ENCODE assay signal across 8 cellular contexts in the genomic region with DNA sequence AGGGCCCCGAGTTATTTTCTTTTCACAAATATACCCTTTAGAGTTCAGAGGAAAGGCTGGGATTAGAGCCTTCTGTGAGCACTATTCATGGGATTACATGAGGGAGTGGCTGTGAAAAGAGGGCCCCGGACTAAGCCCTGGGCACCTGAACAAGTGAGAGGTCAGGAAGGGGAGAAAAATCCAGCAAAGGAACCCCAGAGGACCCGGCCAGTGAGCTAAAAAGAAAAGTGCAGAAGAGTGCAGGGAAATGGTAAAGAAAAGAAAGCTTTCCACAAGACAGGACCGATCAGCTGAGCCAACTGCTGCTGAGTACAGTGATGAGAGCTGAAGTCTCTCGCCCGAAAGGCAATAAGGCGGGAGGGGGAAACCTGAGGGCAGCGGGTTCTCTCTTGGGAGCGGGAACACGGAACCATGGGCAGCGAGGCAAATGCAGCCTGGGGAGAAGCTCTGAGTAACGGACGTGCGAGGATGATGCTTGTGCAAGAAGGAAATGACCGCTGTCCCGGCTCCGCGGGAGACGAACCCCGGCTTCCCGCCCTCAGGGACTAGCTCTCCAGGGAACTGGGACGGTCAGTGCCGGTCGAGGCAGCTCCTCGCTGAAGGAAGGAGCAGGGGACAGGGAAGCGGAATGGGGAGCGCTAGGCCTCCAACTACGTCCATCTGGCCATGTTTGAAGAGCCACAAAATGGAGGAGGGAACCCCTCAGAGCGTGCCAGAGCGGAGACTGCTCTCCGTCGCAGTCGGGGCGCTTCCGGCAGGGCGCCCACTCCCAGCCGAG. TPM values are rescaled to one million over a fixed set of nuclear protein-coding genes. Genes with fewer than 3 reads are reported as not detected.
A peak's percentile ranks its signal among the peaks of the same experiment; 100 is the strongest.
DNase-seq lines count a peak whose midpoint lies in the region; ATAC-seq and TF ChIP-seq lines count a peak whose summit lies in the region.

No MANE protein-coding gene starts in this region.

- no peaks in the 10 kb centered on the region for H3K79me2 ChIP-seq in OCI-LY3 (ENCODE audit: low read length)
- H3K79me2 ChIP-seq in neural progenitor cell (ENCODE audit: low read depth), result peaks cover 40% of the 10 kb centered on the region

- H3K36me3 ChIP-seq in OCI-LY3 (replicated peaks; ENCODE audit: low read depth, low read length) (no peaks in the 10 kb centered on the region), neural progenitor cell (peaks cover 7% of the 10 kb centered on the region), upper lobe of left lung (peaks cover 0 to 9% (median under 1%) of the 10 kb centered on the region in 4 donors)

- H3K27ac ChIP-seq in OCI-LY3 (ENCODE audit: low read length), result no peak overlapping the region
- H3K27ac ChIP-seq in neural progenitor cell, result peak overlapping the region; percentile 10
- H3K27ac ChIP-seq in upper lobe of left lung, result peak overlapping the region; percentile 94 to 98 (median 96)

- H3K4me2 ChIP-seq in OCI-LY3 (ENCODE audit: low read length) (peak overlapping the region; percentile 73), neural progenitor cell (peak overlapping the region; percentile 94)

- H3K4me1 ChIP-seq in OCI-LY3 (ENCODE audit: low read length) (peaks cover 6% of the 10 kb centered on the region), neural progenitor cell (peaks cover 26% of the 10 kb centered on the region), upper lobe of left lung (peaks cover 42 to 58% (median 49%) of the 10 kb centered on the region in 4 donors)

- H3K9me3 ChIP-seq in OCI-LY3 (ENCODE audit: insufficient read depth, low read length) (no peaks in the 10 kb centered on the region), neural progenitor cell (ENCODE audit: low read depth) (no peaks in the 10 kb centered on the region), upper lobe of left lung (no peaks in the 10 kb centered on the region)

- TF ChIP-seq POLR2A in upper lobe of left lung (IDR thresholded peaks at IDR 0.05), result no peak

- TF ChIP-seq EP300 in upper lobe of left lung (IDR thresholded peaks at IDR 0.05), result no peak

- DNase-seq in CD14-positive monocyte (ENCODE audit: low spot score) (peak; percentile 79), germinal center (ENCODE audit: low spot score) (peak; percentile 37), neural progenitor cell (ENCODE audit: low spot score) (peak; percentile 82), upper lobe of left lung (peak; percentile 79 to 88)
- DNase-seq in activated naive CD4-positive, alpha-beta T cell treated with anti-CD3 and anti-CD28 coated beads, Interleukin-2, amount 50 U/mL, for 16 hours, result peak; percentile 30

- peaks cover 53% of the 10 kb centered on the region for H3K4me1 Mint-ChIP-seq in CD14-positive monocyte
- H3K4me1 Mint-ChIP-seq in neural progenitor cell, result peaks cover 40% of the 10 kb centered on the region

- ATAC-seq in GM19043 (IDR thresholded peaks at IDR 0.05; ENCODE audit: low read depth, unreplicated experiment), result peak; percentile 25
- peak; percentile 40 for ATAC-seq in HG03460 (IDR thresholded peaks at IDR 0.05; ENCODE audit: unreplicated experiment)
- ATAC-seq in upper lobe of left lung (ENCODE audit: low FRiP score in 2 of 2), result peak; percentile 71 to 73

- H3K9ac ChIP-seq in OCI-LY3 (ENCODE audit: low read length), result peak overlapping the region; percentile 79
- H3K9ac ChIP-seq in neural progenitor cell, result no peak overlapping the region

- H3K4me3 Mint-ChIP-seq in CD14-positive monocyte (peak overlapping the region; percentile 98 to 99), neural progenitor cell (peak overlapping the region; percentile 90)

- TF ChIP-seq CTCF in CD14-positive monocyte (IDR thresholded peaks at IDR 0.05) (no peak), OCI-LY3 (IDR thresholded peaks at IDR 0.05; ENCODE audit: low read depth, low read length) (no peak), neural progenitor cell (IDR thresholded peaks at IDR 0.05) (no peak), upper lobe of left lung (IDR thresholded peaks at IDR 0.05) (no peak)

- H3K27ac Mint-ChIP-seq in CD14-positive monocyte (peak overlapping the region; percentile 98 to 100 (median 99)), neural progenitor cell (peak overlapping the region; percentile 96)

- H2AFZ ChIP-seq in OCI-LY3 (ENCODE audit: low read depth, low read length) (peak overlapping the region; percentile 70), neural progenitor cell (replicated peaks) (peak overlapping the region; percentile 65)

- H3F3A ChIP-seq in neural progenitor cell (ENCODE audit: low read depth), result peaks cover 34% of the 10 kb centered on the region

- WGBS in upper lobe of left lung, 2 donors, result 1 to 3% methylated on average over 24 to 33 of the region's 37 CpGs

- H3K36me3 Mint-ChIP-seq in CD14-positive monocyte (peaks cover 12% of the 10 kb centered on the region in 2 donors), neural progenitor cell (peaks cover 17% of the 10 kb centered on the region)

- H3K9me3 Mint-ChIP-seq in CD14-positive monocyte (no peaks in the 10 kb centered on the region), neural progenitor cell (no peaks in the 10 kb centered on the region)

- peak overlapping the region; percentile 84 for H3K4me3 ChIP-seq in OCI-LY3 (ENCODE audit: low read length)
- peak overlapping the region; percentile 79 for H3K4me3 ChIP-seq in neural progenitor cell
- peak overlapping the region; percentile 67 to 96 (median 85) for H3K4me3 ChIP-seq in upper lobe of left lung

- H3K27me3 ChIP-seq in OCI-LY3 (ENCODE audit: low read depth, low read length) (no peaks in the 10 kb centered on the region), neural progenitor cell (no peaks in the 10 kb centered on the region), upper lobe of left lung (no peaks in the 10 kb centered on the region)

- H3K27me3 Mint-ChIP-seq in CD14-positive monocyte (ENCODE audit: low read depth in 3 of 3) (peaks cover 0 to 1% (median 0%) of the 10 kb centered on the region in 3 donors), neural progenitor cell (ENCODE audit: insufficient read depth, low read depth) (peaks cover 9% of the 10 kb centered on the region)

- H4K20me1 ChIP-seq in OCI-LY3 (ENCODE audit: insufficient read depth, low read length) (no peaks in the 10 kb centered on the region), neural progenitor cell (ENCODE audit: low read depth) (peaks cover 4% of the 10 kb centered on the region)

- intact Hi-C loops in CD14-positive monocyte (cut with micrococcal nuclease), result loop anchor here (5.0 to 10.0 kb wide), 3 partner anchors 77 to 283 kb away; a partner anchor contains a TSS

RNA-seq across cellular contexts. Expression of a gene that starts 0.7 kb away (rescaled TPM):
- polyA plus RNA-seq in CD14-positive monocyte, result 10 to 100 TPM; 50.3 to 58.0 TPM
- total RNA-seq in neural progenitor cell (ENCODE audit: low replicate concordance) (126 and 138 TPM in 2 replicates), upper lobe of left lung (100 to 1,000 TPM; 116 to 313 (median 194) TPM)

Comparison
In these comparisons a context has a peak if more than half of its experiments do, and no peak if none do; other contexts are left out.
1. DNase-seq: peak in every context shown above with its lines; median percentile 84 in upper lobe of left lung; 82 in neural progenitor cell; 79 in CD14-positive monocyte; 37 in germinal center; 30 in activated naive CD4-positive, alpha-beta T cell treated with anti-CD3 and anti-CD28 coated beads, Interleukin-2, amount 50 U/mL, for 16 hours.